25 cellular contexts compared by ENCODE assay signal in the genomic region with DNA sequence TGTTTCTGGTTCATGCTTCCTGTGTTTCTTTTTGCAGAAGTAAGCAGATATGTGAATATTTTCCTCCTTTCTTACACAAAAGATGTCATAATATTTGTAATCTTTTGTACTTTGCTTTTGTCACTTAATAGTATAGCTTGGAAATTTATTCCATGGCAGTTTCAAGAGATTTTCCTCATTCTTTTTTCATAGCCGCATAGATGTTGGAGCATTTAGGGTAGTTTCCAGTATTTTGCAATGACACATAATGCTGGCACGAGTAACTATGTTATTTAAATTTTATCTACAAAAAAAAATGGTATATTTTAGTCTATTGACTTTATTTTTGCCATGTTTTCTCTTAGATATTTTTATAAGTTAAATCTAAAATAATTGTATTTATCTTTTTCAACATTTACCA.
"Had no signal": no experiment of that assay in that cellular context is flagged by ENCODE, and none has a peak within 500 bp of the region (broad histone marks: within the 10 kb centered on the region; RNA-seq: fewer than 3 reads in every experiment).

No MANE protein-coding gene starts in this region.

- H3K9me3 Mint-ChIP-seq: activated naive CD4-positive, alpha-beta T cell treated with anti-CD3 and anti-CD28 coated beads, Interleukin-2, amount 50 U/mL, for 24 hours; activated naive CD8-positive, alpha-beta T cell treated with anti-CD3 and anti-CD28 coated beads, Interleukin-2, amount 10 ng/mL, durations not matched to agents 7 days and 5 days; activated T-cell treated with anti-CD3 and anti-CD28 coated beads, Interleukin-2, amount 50 U/mL, for 24 hours; T-helper 1 cell treated with Interleukin-12 subunit alpha and Interleukin-12 subunit beta and Interleukin-4 antibody, amounts not matched to agents 30 μg/mL and 1 μg/mL, for 36 hours had no signal

- H3K27me3 Mint-ChIP-seq: activated CD4-positive, alpha-beta T cell treated with anti-CD3 and anti-CD28 coated beads, Interleukin-2, amount 10 ng/mL, durations not matched to agents 24 days and 14 days; activated CD8-positive, alpha-beta T cell treated with anti-CD3 and anti-CD28 coated beads for 36 hours; activated naive CD4-positive, alpha-beta T cell treated with anti-CD3 and anti-CD28 coated beads, Interleukin-2, amount 50 U/mL, for 24 hours; activated naive CD8-positive, alpha-beta T cell treated with anti-CD3 and anti-CD28 coated beads, Interleukin-2, amount 10 ng/mL, durations not matched to agents 7 days and 5 days; activated T-cell treated with anti-CD3 and anti-CD28 coated beads, Interleukin-2, amount 50 U/mL, for 24 hours had no signal

- H3K4me3 Mint-ChIP-seq: activated CD4-positive, alpha-beta T cell treated with anti-CD3 and anti-CD28 coated beads, Interleukin-2, amount 10 ng/mL, durations not matched to agents 24 days and 14 days; activated CD8-positive, alpha-beta T cell treated with anti-CD3 and anti-CD28 coated beads for 36 hours; activated naive CD4-positive, alpha-beta T cell treated with anti-CD3 and anti-CD28 coated beads, Interleukin-2, amount 50 U/mL, for 24 hours; activated naive CD8-positive, alpha-beta T cell treated with anti-CD3 and anti-CD28 coated beads, Interleukin-2, amount 10 ng/mL, durations not matched to agents 7 days and 5 days; activated T-cell treated with anti-CD3 and anti-CD28 coated beads, Interleukin-2, amount 50 U/mL, for 24 hours; T-helper 1 cell treated with Interleukin-12 subunit alpha and Interleukin-12 subunit beta and Interleukin-4 antibody, amounts not matched to agents 30 μg/mL and 1 μg/mL, for 36 hours; T-helper 2 cell treated with Interferon-gamma antibody and Interleukin-4, amounts not matched to agents 5 μg/mL and 100 μg/mL, for 36 hours had no signal

- H3K27ac Mint-ChIP-seq: activated CD4-positive, alpha-beta T cell treated with anti-CD3 and anti-CD28 coated beads, Interleukin-2, amount 10 ng/mL, durations not matched to agents 24 days and 14 days; activated CD8-positive, alpha-beta T cell treated with anti-CD3 and anti-CD28 coated beads for 36 hours; activated naive CD4-positive, alpha-beta T cell treated with anti-CD3 and anti-CD28 coated beads, Interleukin-2, amount 50 U/mL, for 24 hours; activated naive CD8-positive, alpha-beta T cell treated with anti-CD3 and anti-CD28 coated beads, Interleukin-2, amount 10 ng/mL, durations not matched to agents 7 days and 5 days; activated T-cell treated with anti-CD3 and anti-CD28 coated beads, Interleukin-2, amount 50 U/mL, for 24 hours; activated T-helper 2 cell treated with anti-CD3 and anti-CD28 coated beads, Interferon-gamma antibody, Interleukin-2, Interleukin-4, amounts not matched to agents 10 μg/mL and 5 μg/mL and 100 μg/mL, durations not matched to agents 14 hours and 24 hours and 36 hours; T-helper 1 cell treated with Interleukin-12 subunit alpha and Interleukin-12 subunit beta and Interleukin-4 antibody, amounts not matched to agents 30 μg/mL and 1 μg/mL, for 36 hours; T-helper 2 cell treated with Interferon-gamma antibody and Interleukin-4, amounts not matched to agents 5 μg/mL and 100 μg/mL, for 36 hours had no signal

- DNase-seq: activated CD4-positive, alpha-beta T cell treated with anti-CD3 and anti-CD28 coated beads, Interleukin-2, amount 10 ng/mL, durations not matched to agents 24 days and 14 days; activated CD4-positive, alpha-beta T cell treated with anti-CD3 and anti-CD28 coated beads, Interleukin-2, amount 50 U/mL, for 4 hours; activated CD8-positive, alpha-beta T cell treated with anti-CD3 and anti-CD28 coated beads for 36 hours; activated gamma-delta T cell; activated naive CD4-positive, alpha-beta T cell treated with Interleukin-2 at 50 U/mL for 16 hours; activated naive CD8-positive, alpha-beta T cell treated with anti-CD3 and anti-CD28 coated beads, Interleukin-2, amount 10 ng/mL, durations not matched to agents 7 days and 5 days; activated T-cell treated with anti-CD3 and anti-CD28 coated beads, Interleukin-2, amount 50 U/mL, for 24 hours; amygdala; MV-4-11; NCI-H1092; NCI-H1436 treated with DMSO at 0.1 percent for 48 hours; NCI-H1694 treated with DMSO at 0.1 percent for 48 hours; NCI-H2029; NCI-H345; NCI-H524 treated with DMSO at 0.1 percent for 48 hours; NK-92 treated with Interleukin-12 subunit alpha and Interleukin-12 subunit beta, amount 100 ng/mL, for 24 hours; PC-3; Peyer's patch; RPMI8226; SHP77 treated with DMSO at 0.1 percent for 48 hours; SK-N-SH had no signal

- ATAC-seq: activated CD8-positive, alpha-beta T cell treated with anti-CD3 and anti-CD28 coated beads for 36 hours; PC-3 had no signal
